1 cellular context compared by ENCODE assay signal in genomic region chr6:159761873-159762680, GRCh38.
TF ChIP-seq lines count a peak whose summit lies in the region.

Gene ACAT2, plus strand, starts transcription at chr6:159762045. Its CDS starts 43 bp downstream, at chr6:159762088.

TF ChIP-seq in HepG2, 621 proteins besides CTCF, POLR2A, EP300 and RAD21 (continued from another document and continues in another):
- TF ChIP-seq HINFP (CRISPR knock-in tag; IDR thresholded peaks at IDR 0.05; ENCODE audit: low read depth): peak; percentile 24; the same call in 1 of the 2 replicates
- no peak for TF ChIP-seq SETDB1 (CRISPR knock-in tag; IDR thresholded peaks at IDR 0.05; ENCODE audit: borderline replicate concordance)
- peak; percentile 57 for TF ChIP-seq RBM39 (IDR thresholded peaks at IDR 0.05; ENCODE audit: low read depth, low read length, poor library complexity, severe bottlenecking)
- TF ChIP-seq ETV6 (CRISPR knock-in tag; conservative IDR thresholded peaks at IDR 0.05): peak; percentile 59; the same call in 1 of the 2 replicates
- no peak; the same call in 1 of the 2 replicates for TF ChIP-seq ZNF678 (CRISPR knock-in tag; IDR thresholded peaks at IDR 0.05)
- no peak for TF ChIP-seq ZFP36 (IDR thresholded peaks at IDR 0.05; ENCODE audit: borderline replicate concordance, low read depth, low read length, partially characterized antibody)
- no peak for TF ChIP-seq ZMYM4 (CRISPR knock-in tag; IDR thresholded peaks at IDR 0.05)
- TF ChIP-seq ZNF749 (CRISPR knock-in tag; IDR thresholded peaks at IDR 0.05; ENCODE audit: borderline replicate concordance): no peak
- TF ChIP-seq ZSCAN12 (CRISPR knock-in tag; IDR thresholded peaks at IDR 0.05): peak; percentile 89
- peak; percentile 82 for TF ChIP-seq YY1 (IDR thresholded peaks at IDR 0.05; ENCODE audit: insufficient read depth, insufficient replicate concordance, low read depth, low read length)
- no peak; the same call in 1 of the 2 replicates for TF ChIP-seq ZNF121 (CRISPR knock-in tag; IDR thresholded peaks at IDR 0.05)
- no peak for TF ChIP-seq ZNF512B (CRISPR knock-in tag; IDR thresholded peaks at IDR 0.05; ENCODE audit: borderline replicate concordance)
- peak; percentile 60 for TF ChIP-seq ZHX2 (IDR thresholded peaks at IDR 0.05; ENCODE audit: low read depth)
- TF ChIP-seq ZHX2 (CRISPR knock-in tag; IDR thresholded peaks at IDR 0.05; ENCODE audit: borderline replicate concordance): peak; percentile 30; the same call in 1 of the 2 replicates
- no peak for TF ChIP-seq PBX2 (CRISPR knock-in tag; IDR thresholded peaks at IDR 0.05)
- TF ChIP-seq ZNF317 (CRISPR knock-in tag; IDR thresholded peaks at IDR 0.05): peak; percentile 92
- 0 out of 2 replicates have a peak, but pooled peaks have one; percentile 24 for TF ChIP-seq MTF1 (CRISPR knock-in tag; IDR thresholded peaks at IDR 0.05)
- no peak for TF ChIP-seq ZBTB39 (CRISPR knock-in tag; IDR thresholded peaks at IDR 0.05)
- peak; percentile 91 for TF ChIP-seq KDM4B (CRISPR knock-in tag; IDR thresholded peaks at IDR 0.05)
- TF ChIP-seq ZNF124 (CRISPR knock-in tag; IDR thresholded peaks at IDR 0.05): no peak
- TF ChIP-seq SAFB2 (CRISPR knock-in tag; IDR thresholded peaks at IDR 0.05; ENCODE audit: borderline replicate concordance, low read depth): peak; percentile 69
- TF ChIP-seq WIZ (CRISPR knock-in tag; IDR thresholded peaks at IDR 0.05): no peak; the same call in none of the 2 replicates
- peak; percentile 21; the same call in 1 of the 2 replicates for TF ChIP-seq KLF9 (CRISPR knock-in tag; IDR thresholded peaks at IDR 0.05; ENCODE audit: low read depth)
- peak; percentile 58 for TF ChIP-seq REPIN1 (CRISPR knock-in tag; IDR thresholded peaks at IDR 0.05; ENCODE audit: borderline replicate concordance, low read depth)
- TF ChIP-seq XBP1 (CRISPR knock-in tag; IDR thresholded peaks at IDR 0.05): no peak
- TF ChIP-seq TRIM24 (CRISPR knock-in tag; IDR thresholded peaks at IDR 0.05): no peak
- peak; percentile 91 for TF ChIP-seq ZNF407 (CRISPR knock-in tag; IDR thresholded peaks at IDR 0.05; ENCODE audit: not compliant biosample characterization)
- no peak for TF ChIP-seq GTF2F1 (IDR thresholded peaks at IDR 0.05; ENCODE audit: low read length)
- TF ChIP-seq CBX1 (IDR thresholded peaks at IDR 0.05; ENCODE audit: low read depth): no peak
- peak; percentile 40; the same call in 1 of the 2 replicates for TF ChIP-seq THAP8 (CRISPR knock-in tag; IDR thresholded peaks at IDR 0.05; ENCODE audit: borderline replicate concordance)
- no peak for TF ChIP-seq GABPA (IDR thresholded peaks at IDR 0.05; ENCODE audit: low read depth, low read length)
- peak; percentile 26; the same call in 1 of the 2 replicates for TF ChIP-seq GABPA (CRISPR knock-in tag; IDR thresholded peaks at IDR 0.05; ENCODE audit: low read depth)
- TF ChIP-seq NR2F1 (CRISPR knock-in tag; IDR thresholded peaks at IDR 0.05): no peak
- TF ChIP-seq EEA1 (CRISPR knock-in tag; IDR thresholded peaks at IDR 0.05; ENCODE audit: borderline replicate concordance): peak; percentile 80; the same call in 1 of the 2 replicates
- TF ChIP-seq MXD3 (CRISPR knock-in tag; IDR thresholded peaks at IDR 0.05): peak; percentile 69; the same call in 1 of the 2 replicates
